ENCODE assay signal across 11 cellular contexts in genomic region chr20:38859070-38859690, GRCh38. TPM values are rescaled to one million over a fixed set of nuclear protein-coding genes. Genes with fewer than 3 reads are reported as not detected.
A peak's percentile ranks its signal among the peaks of the same experiment; 100 is the strongest.
DNase-seq lines count a peak whose midpoint lies in the region; ATAC-seq, FAIRE-seq and TF ChIP-seq lines count a peak whose summit lies in the region.
"Had no signal": no experiment of that assay in that cellular context is flagged by ENCODE, and none has a peak within 500 bp of the region (broad histone marks: within the 10 kb centered on the region; RNA-seq: fewer than 3 reads in every experiment).

No MANE protein-coding gene starts in this region.

- H3K9me2 ChIP-seq in SU-DHL-6 (replicated peaks; ENCODE audit: insufficient read depth, low read length), result no peaks in the 10 kb centered on the region

- H3K9me3 ChIP-seq in SU-DHL-6 (ENCODE audit: insufficient read depth, low read length), result no peaks in the 10 kb centered on the region

- peak overlapping the region; percentile 93 to 94 for H3K27ac Mint-ChIP-seq in effector memory CD8-positive, alpha-beta T cell

- H3K27me3 Mint-ChIP-seq in effector memory CD8-positive, alpha-beta T cell, result no peaks in the 10 kb centered on the region

- H2AFZ ChIP-seq in SU-DHL-6 (ENCODE audit: low read depth, low read length, severe bottlenecking), result no peak overlapping the region

- intact Hi-C loops in sciatic nerve (cut with DNase I) (no loop called here), Right ventricle myocardium inferior (cut with DNase I) (no loop called here)

- H3K4me2 ChIP-seq in SU-DHL-6 (ENCODE audit: low read depth, low read length, poor library complexity, severe bottlenecking), result peak overlapping the region; percentile 56

- ATAC-seq in GM21447 (IDR thresholded peaks at IDR 0.05; ENCODE audit: unreplicated experiment), result peak; percentile 29
- ATAC-seq in effector memory CD8-positive, alpha-beta T cell (replicated peaks), result peak; percentile 50
- ATAC-seq in sciatic nerve, result no peak
- no peak for ATAC-seq in HG02571 (IDR thresholded peaks at IDR 0.05; ENCODE audit: unreplicated experiment)
- no peak for ATAC-seq in Right ventricle myocardium inferior
- ATAC-seq: left ventricle myocardium superior had no signal

- peaks cover 80% of the 10 kb centered on the region for H3K79me2 ChIP-seq in SU-DHL-6 (ENCODE audit: insufficient read depth, low read length)

- H3K27me3 ChIP-seq in SU-DHL-6 (ENCODE audit: low read length), result no peaks in the 10 kb centered on the region

- FAIRE-seq in GM12891 (lab: Jason Lieb, UNC), result peak; percentile 45

- 0 out of 2 replicates have a peak, but pooled peaks cover 6% of the 10 kb centered on the region for H3K36me3 ChIP-seq in SU-DHL-6 (ENCODE audit: low read length)

- TF ChIP-seq POLR2A in GM12891 (IDR thresholded peaks at IDR 0.05; ENCODE audit: low read depth, low read length), result no peak

- H3K4me3 ChIP-seq in SU-DHL-6 (ENCODE audit: insufficient read depth, low read length, poor library complexity, severe bottlenecking), result peak overlapping the region; percentile 19

- H3F3A ChIP-seq in SU-DHL-6 (ENCODE audit: insufficient read depth), result peaks cover 56% of the 10 kb centered on the region

- H3K9me3 Mint-ChIP-seq in effector memory CD8-positive, alpha-beta T cell, result no peaks in the 10 kb centered on the region

- DNase-seq in GM12891 (ENCODE audit: insufficient read length, low spot score) (peak; percentile 42), sciatic nerve (ENCODE audit: low spot score) (no peak), hypothalamus (lab: John Stamatoyannopoulos, UW) (no peak), Right ventricle myocardium inferior (ENCODE audit: missing footprints) (no peak)
- DNase-seq in effector memory CD8-positive, alpha-beta T cell, result peak; percentile 32 to 47 (median 35)
- DNase-seq: left ventricle myocardium superior, NCI-H1694, T1000 had no signal

- H3K27ac ChIP-seq in SU-DHL-6 (ENCODE audit: low read depth, low read length), result peak overlapping the region; percentile 93

- H3K9ac ChIP-seq in SU-DHL-6 (ENCODE audit: low read length), result peak overlapping the region; percentile 54

- H3K36me3 Mint-ChIP-seq in effector memory CD8-positive, alpha-beta T cell (ENCODE audit: insufficient read depth), result peaks cover 23% of the 10 kb centered on the region

- H3K4me3 Mint-ChIP-seq in effector memory CD8-positive, alpha-beta T cell, result peak overlapping the region; percentile 52 to 68

- H3K4me1 Mint-ChIP-seq in effector memory CD8-positive, alpha-beta T cell (ENCODE audit: low read depth in 2 of 2), result peaks cover 66 to 90% of the 10 kb centered on the region in 2 donors

- H4K20me1 ChIP-seq in SU-DHL-6 (ENCODE audit: low read depth, low read length), result no peaks in the 10 kb centered on the region

- TF ChIP-seq CTCF in SU-DHL-6 (IDR thresholded peaks at IDR 0.05; ENCODE audit: insufficient read depth, low read length, poor library complexity, severe bottlenecking), result no peak

TF ChIP-seq in GM12891, 5 proteins besides CTCF, POLR2A, EP300 and RAD21:
- TF ChIP-seq POLR2AphosphoS5 (IDR thresholded peaks at IDR 0.05; ENCODE audit: low read depth, low read length) (no peak), SPI1 (IDR thresholded peaks at IDR 0.05; ENCODE audit: low read depth, low read length) (peak; percentile 82), TAF1 (IDR thresholded peaks at IDR 0.05; ENCODE audit: low read depth, low read length) (no peak), POU2F2 (IDR thresholded peaks at IDR 0.05; ENCODE audit: low read depth, low read length) (peak; percentile 72; the same call in 1 of the 2 replicates), PAX5 (IDR thresholded peaks at IDR 0.05; ENCODE audit: insufficient read depth, low read length, severe bottlenecking) (no peak)

RNA-seq across cellular contexts. Expression of gene PPP1R16B, which starts 53.7 kb away (rescaled TPM):
- 60.8 TPM for polyA plus RNA-seq in GM12891 (2012; ENCODE audit: low read depth, missing spikeins)
- total RNA-seq in sciatic nerve (7.5 TPM), Right ventricle myocardium inferior (9.0 TPM)

Comparison
In these comparisons a context has a peak if more than half of its experiments do, and no peak if none do; other contexts are left out.
1. DNase-seq: peak in GM12891 (single experiment) and effector memory CD8-positive, alpha-beta T cell (3 of 3); none in sciatic nerve (single experiment), hypothalamus (0 of 51) and Right ventricle myocardium inferior (single experiment).
2. ATAC-seq: peak in GM21447 (single experiment) and effector memory CD8-positive, alpha-beta T cell (single experiment); none in sciatic nerve (single experiment), HG02571 (single experiment) and Right ventricle myocardium inferior (single experiment).